17 cellular contexts compared by ENCODE assay signal in the genomic region with DNA sequence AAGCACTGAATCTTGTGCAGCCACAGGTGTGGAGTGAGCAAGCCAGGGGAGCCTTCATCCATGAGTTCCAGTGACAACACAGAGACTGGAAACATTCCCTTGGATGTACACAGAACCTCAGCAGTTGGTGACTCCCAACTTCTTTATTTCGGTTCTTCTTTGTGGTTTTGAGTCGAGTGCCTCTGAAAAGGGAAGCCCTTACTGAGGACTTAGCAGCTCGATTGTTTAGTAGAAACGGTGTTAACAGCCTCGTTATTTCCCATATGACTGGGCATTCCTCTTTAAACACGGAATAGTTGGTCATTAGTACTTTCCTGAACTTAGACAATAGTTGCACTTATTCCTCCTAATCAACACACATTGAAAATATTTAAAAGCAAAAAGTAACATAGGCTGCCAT. TPM values are rescaled to one million over a fixed set of nuclear protein-coding genes. Genes with fewer than 3 reads are reported as not detected.
DNase-seq lines count a peak whose midpoint lies in the region; ATAC-seq and TF ChIP-seq lines count a peak whose summit lies in the region.
"Had no signal": no experiment of that assay in that cellular context is flagged by ENCODE, and none has a peak within 500 bp of the region (broad histone marks: within the 10 kb centered on the region; RNA-seq: fewer than 3 reads in every experiment).

No MANE protein-coding gene starts in this region.

- no peaks in the 10 kb centered on the region for H3K9me3 ChIP-seq in Karpas-422 (ENCODE audit: low read length)
- H3K9me3 ChIP-seq in OCI-LY7 (ENCODE audit: low read length), result no peaks in the 10 kb centered on the region
- H3K9me3 ChIP-seq: psoas muscle, testis had no signal

- peaks cover 0 to 1% of the 10 kb centered on the region in 2 donors for H3K9me3 Mint-ChIP-seq in stimulated activated naive B cell treated with anti-CD40 and anti-IgM and Interleukin-4, amounts not matched to agents 10 μg/mL and 1 μg/mL and 100 μg/mL, for 72 hours
- H3K9me3 Mint-ChIP-seq: activated naive CD8-positive, alpha-beta T cell treated with anti-CD3 and anti-CD28 coated beads, Interleukin-2, amount 50 U/mL, for 24 hours had no signal

- H3K4me2 ChIP-seq in Karpas-422 (ENCODE audit: low read depth, low read length, poor library complexity, severe bottlenecking) (peak overlapping the region; percentile 68), OCI-LY7 (ENCODE audit: low read length) (peak overlapping the region; percentile 75)

- intact Hi-C loops in OCI-LY7 (cut with micrococcal nuclease; ENCODE audit: unreplicated experiment), result no loop called here

- POLR2A ChIA-PET in OCI-LY7 (lab: Charles Lee), result no interaction called here

- H3K4me1 Mint-ChIP-seq in stimulated activated naive B cell treated with anti-CD40 and anti-IgM and Interleukin-4, amounts not matched to agents 10 μg/mL and 1 μg/mL and 100 μg/mL, for 72 hours, result peaks cover 25 to 44% of the 10 kb centered on the region in 2 donors

- H4K20me1 ChIP-seq in Karpas-422 (ENCODE audit: insufficient read depth, low read depth, low read length), result peaks cover 41% of the 10 kb centered on the region; the same call in 1 of the 2 replicates
- H4K20me1 ChIP-seq in OCI-LY7 (ENCODE audit: insufficient read depth, low read length), result peaks cover 52% of the 10 kb centered on the region

- H3K27me3 Mint-ChIP-seq in stimulated activated naive B cell treated with anti-CD40 and anti-IgM and Interleukin-4, amounts not matched to agents 10 μg/mL and 1 μg/mL and 100 μg/mL, for 72 hours, result peaks cover 25 to 27% of the 10 kb centered on the region in 2 donors
- H3K27me3 Mint-ChIP-seq: activated naive CD8-positive, alpha-beta T cell treated with anti-CD3 and anti-CD28 coated beads, Interleukin-2, amount 50 U/mL, for 24 hours had no signal

- H2AFZ ChIP-seq in Karpas-422 (ENCODE audit: low read length), result no peak overlapping the region
- no peak overlapping the region for H2AFZ ChIP-seq in OCI-LY7 (ENCODE audit: low read length)

- CTCF ChIA-PET in OCI-LY7 (lab: Charles Lee; ENCODE audit: unreplicated experiment), result no interaction called here

- H3K79me2 ChIP-seq in Karpas-422 (ENCODE audit: low read length) (peaks cover 100% of the 10 kb centered on the region), OCI-LY7 (ENCODE audit: insufficient read depth, low read depth, low read length) (peaks cover 93% of the 10 kb centered on the region)

- H3K36me3 ChIP-seq in Karpas-422 (ENCODE audit: insufficient read depth, low read length) (peaks cover 10% of the 10 kb centered on the region; the same call in 1 of the 2 replicates), OCI-LY7 (ENCODE audit: insufficient read depth, low read length) (peaks cover 19% of the 10 kb centered on the region; the same call in 1 of the 2 replicates)

- DNase-seq in Karpas-422, result peak; percentile 72
- peak; percentile 64 for DNase-seq in OCI-LY7 (ENCODE audit: low spot score)
- peak; percentile 17 for DNase-seq in stimulated activated naive B cell treated with anti-CD40 and anti-IgM and Interleukin-4, amounts not matched to agents 10 μg/mL and 1 μg/mL and 100 μg/mL, for 72 hours
- no peak for DNase-seq in NCI-H446 treated with DMSO at 0.1 percent for 48 hours (lab: John Stamatoyannopoulos, UW)
- DNase-seq in ureter (ENCODE audit: low spot score), result no peak
- DNase-seq: activated CD4-positive, alpha-beta T cell treated with anti-CD3 and anti-CD28 coated beads for 4 hours; activated naive CD8-positive, alpha-beta T cell treated with anti-CD3 and anti-CD28 coated beads, Interleukin-2, amount 50 U/mL, for 24 hours; activated T-cell treated with anti-CD3 and anti-CD28 coated beads, Interleukin-2, amount 50 U/mL, for 1 hour; foreskin melanocyte; NCI-H1105; NCI-H226; psoas muscle; T-helper 1 cell; testis had no signal

- H3K9ac ChIP-seq in Karpas-422 (ENCODE audit: low read length), result peak overlapping the region; percentile 57

- ATAC-seq in esophagus mucosa, result peak; percentile 13
- ATAC-seq in stimulated activated naive B cell treated with anti-CD40 and anti-IgM and Interleukin-4, amounts not matched to agents 10 μg/mL and 1 μg/mL and 100 μg/mL, for 72 hours (replicated peaks), result peak; percentile 68 to 72
- ATAC-seq in GM21737 (IDR thresholded peaks at IDR 0.05; ENCODE audit: unreplicated experiment), result no peak
- ATAC-seq: activated naive CD8-positive, alpha-beta T cell treated with anti-CD3 and anti-CD28 coated beads, Interleukin-2, amount 50 U/mL, for 24 hours; Panc1; psoas muscle had no signal

- BruUV-seq in OCI-LY7 (replicated peaks; lab: Mats Ljungman, UMichigan), result no TSS peak

- H3K27ac ChIP-seq in Karpas-422 (ENCODE audit: low read length), result peak overlapping the region; percentile 100
- peak overlapping the region; percentile 38 for H3K27ac ChIP-seq in OCI-LY7 (ENCODE audit: low read depth, low read length, poor library complexity, severe bottlenecking)
- H3K27ac ChIP-seq: psoas muscle, testis had no signal

- H3K9me2 ChIP-seq in Karpas-422 (replicated peaks; ENCODE audit: insufficient read depth, low read length) (no peaks in the 10 kb centered on the region), OCI-LY7 (ENCODE audit: insufficient read depth, low read length) (no peaks in the 10 kb centered on the region)

- TF ChIP-seq CTCF in OCI-LY7 (conservative IDR thresholded peaks at IDR 0.05; ENCODE audit: low read length), result no peak

- no peak overlapping the region for H3K27ac Mint-ChIP-seq in stimulated activated naive B cell treated with anti-CD40 and anti-IgM and Interleukin-4, amounts not matched to agents 10 μg/mL and 1 μg/mL and 100 μg/mL, for 72 hours
- H3K27ac Mint-ChIP-seq: activated naive CD8-positive, alpha-beta T cell treated with anti-CD3 and anti-CD28 coated beads, Interleukin-2, amount 50 U/mL, for 24 hours had no signal

- peaks cover 100% of the 10 kb centered on the region for H3K4me1 ChIP-seq in Karpas-422 (ENCODE audit: low read length)
- H3K4me1 ChIP-seq in OCI-LY7 (ENCODE audit: insufficient read depth, low read length, poor library complexity, severe bottlenecking), result peaks cover 100% of the 10 kb centered on the region

- peak overlapping the region; percentile 49 for H3K4me3 ChIP-seq in Karpas-422 (ENCODE audit: low read length)
- H3K4me3 ChIP-seq in OCI-LY7 (ENCODE audit: low read depth, low read length, poor library complexity, severe bottlenecking), result peak overlapping the region; percentile 43
- H3K4me3 ChIP-seq: psoas muscle, testis had no signal

- no peak overlapping the region for H3K4me3 Mint-ChIP-seq in stimulated activated naive B cell treated with anti-CD40 and anti-IgM and Interleukin-4, amounts not matched to agents 10 μg/mL and 1 μg/mL and 100 μg/mL, for 72 hours
- H3K4me3 Mint-ChIP-seq: activated naive CD8-positive, alpha-beta T cell treated with anti-CD3 and anti-CD28 coated beads, Interleukin-2, amount 50 U/mL, for 24 hours had no signal

- H3K36me3 Mint-ChIP-seq in stimulated activated naive B cell treated with anti-CD40 and anti-IgM and Interleukin-4, amounts not matched to agents 10 μg/mL and 1 μg/mL and 100 μg/mL, for 72 hours, result no peaks in the 10 kb centered on the region

- no peaks in the 10 kb centered on the region for H3K27me3 ChIP-seq in Karpas-422 (ENCODE audit: low read length)
- H3K27me3 ChIP-seq: testis had no signal

RNA-seq across cellular contexts. Expression of a gene that starts 7.7 kb away (rescaled TPM):
- 20.9 and 36.2 TPM in 2 replicates for total RNA-seq in Karpas-422 (2014; rRNA removed; shearing (Covaris generic); ENCODE audit: low replicate concordance)
- 7.6 and 8.5 TPM in 2 replicates for total RNA-seq in OCI-LY7 (2014; rRNA removed; shearing (Covaris generic))
- total RNA-seq in OCI-LY7 (2022) (40.0 and 47.3 TPM in 2 replicates), esophagus mucosa (23.6 TPM), ureter (42.3 TPM)

Comparison
In these comparisons a context has a peak if more than half of its experiments do, and no peak if none do; other contexts are left out.
1. DNase-seq: peak in Karpas-422 (single experiment), OCI-LY7 (single experiment) and stimulated activated naive B cell treated with anti-CD40 and anti-IgM and Interleukin-4, amounts not matched to agents 10 μg/mL and 1 μg/mL and 100 μg/mL, for 72 hours (single experiment); none in NCI-H446 treated with DMSO at 0.1 percent for 48 hours (single experiment) and ureter (single experiment).